ENCODE assay signal across 12 cellular contexts in genomic region chr7:74569501-74570075, GRCh38.
DNase-seq lines count a peak whose midpoint lies in the region; FAIRE-seq and TF ChIP-seq lines count a peak whose summit lies in the region.
"Had no signal": no experiment of that assay in that cellular context is flagged by ENCODE, and none has a peak within 500 bp of the region (broad histone marks: within the 10 kb centered on the region; RNA-seq: fewer than 3 reads in every experiment).

No MANE protein-coding gene starts in this region.

- H3K9me3 Mint-ChIP-seq in CD4-positive, alpha-beta memory T cell = no peaks in the 10 kb centered on the region
- H3K9me3 Mint-ChIP-seq: IgD-negative memory B cell had no signal

- no peaks in the 10 kb centered on the region for H3K36me3 ChIP-seq in CD4-positive, alpha-beta memory T cell (ENCODE audit: insufficient read depth, low read length)
- no peaks in the 10 kb centered on the region for H3K36me3 ChIP-seq in sigmoid colon

- peaks cover 11% of the 10 kb centered on the region for H3K4me1 ChIP-seq in CD4-positive, alpha-beta memory T cell (ENCODE audit: insufficient read depth, low read length)
- no peaks in the 10 kb centered on the region for H3K4me1 ChIP-seq in sigmoid colon

- no peak for TF ChIP-seq POLR2A in sigmoid colon (IDR thresholded peaks at IDR 0.05)
- TF ChIP-seq POLR2A in GM12891 (IDR thresholded peaks at IDR 0.05; ENCODE audit: low read depth, low read length) = no peak

- H3K27me3 Mint-ChIP-seq in CD4-positive, alpha-beta memory T cell = no peaks in the 10 kb centered on the region

- no peaks in the 10 kb centered on the region for H3K36me3 Mint-ChIP-seq in CD4-positive, alpha-beta memory T cell

- no peak for TF ChIP-seq EP300 in sigmoid colon (IDR thresholded peaks at IDR 0.05)

- peak overlapping the region; percentile 85 to 97 (median 95) for H3K27ac Mint-ChIP-seq in CD4-positive, alpha-beta memory T cell
- H3K27ac Mint-ChIP-seq: IgD-negative memory B cell had no signal

- no peak overlapping the region for H3K4me3 ChIP-seq in CD4-positive, alpha-beta memory T cell (ENCODE audit: low read length in 2 of 2)
- H3K4me3 ChIP-seq in sigmoid colon = no peak overlapping the region

- no peak for FAIRE-seq in GM12891 (lab: Jason Lieb, UNC)
- FAIRE-seq: endometrium, H1 had no signal

- H3K4me1 Mint-ChIP-seq in CD4-positive, alpha-beta memory T cell = peaks cover 6 to 19% (median 14%) of the 10 kb centered on the region in 4 donors

- H3K9me3 ChIP-seq in CD4-positive, alpha-beta memory T cell (ENCODE audit: control insufficient read depth in 1 of 2, low read length in 2 of 2) = no peaks in the 10 kb centered on the region
- H3K9me3 ChIP-seq in sigmoid colon = no peaks in the 10 kb centered on the region

- POLR2A ChIA-PET in CD4-positive, alpha-beta memory T cell (lab: Charles Lee; ENCODE audit: partially characterized antibody) = interaction anchor here (1.6 kb wide), 1 partner anchor 117 kb away, joined by 4 read pairs; no protein-coding TSS in a partner anchor

- CTCF ChIA-PET in CD4-positive, alpha-beta memory T cell (lab: Charles Lee; ENCODE audit: partially characterized antibody) = interaction anchor here (0.7 to 5.1 kb wide), 5 partner anchors 110 to 157 kb away, joined by 3 to 53 read pairs (median 5); no protein-coding TSS in a partner anchor

- no peak for TF ChIP-seq CTCF in sigmoid colon (IDR thresholded peaks at IDR 0.05)

- intact Hi-C loops in CD4-positive, alpha-beta memory T cell (cut with micrococcal nuclease) = loop anchor here (10.0 kb wide), 1 partner anchor 365 kb away; no protein-coding TSS in a partner anchor
- intact Hi-C loops in sigmoid colon (cut with DNase I) = loop anchor here (5.0 kb wide), 2 partner anchors 122 to 147 kb away; no protein-coding TSS in a partner anchor

- H3K4me3 Mint-ChIP-seq in CD4-positive, alpha-beta memory T cell = peak overlapping the region; percentile 25 to 85 (median 74)
- H3K4me3 Mint-ChIP-seq: IgD-negative memory B cell had no signal

- WGBS in sigmoid colon, 2 donors = 88 to 92% methylated on average over 14 of the region's 14 CpGs

- peak; percentile 36 to 66 (median 51) for DNase-seq in CD4-positive, alpha-beta memory T cell
- peak; percentile 79 for DNase-seq in SK-N-DZ (ENCODE audit: low spot score)
- peak; percentile 34 for DNase-seq in activated effector memory CD4-positive, alpha-beta T cell treated with Interleukin-2 at 50 U/mL for 16 hours
- peak in 29 of 56 donors; percentile 2 to 48 (median 26) for DNase-seq in nucleus accumbens (lab: John Stamatoyannopoulos, UW)
- DNase-seq in sigmoid colon = no peak
- DNase-seq in KG1 (lab: John Stamatoyannopoulos, UW) = no peak
- no peak for DNase-seq in COR-L47 (lab: John Stamatoyannopoulos, UW)
- DNase-seq in GM12891 (ENCODE audit: insufficient read length, low spot score) = no peak
- DNase-seq: NCI-H2107 had no signal

- H3K27ac ChIP-seq in CD4-positive, alpha-beta memory T cell (ENCODE audit: low read depth, low read length) = no peak overlapping the region
- no peak overlapping the region for H3K27ac ChIP-seq in sigmoid colon

- H3K27me3 ChIP-seq in CD4-positive, alpha-beta memory T cell (ENCODE audit: insufficient read depth, low read length) = no peaks in the 10 kb centered on the region
- no peaks in the 10 kb centered on the region for H3K27me3 ChIP-seq in sigmoid colon

TF ChIP-seq in GM12891, 5 proteins besides CTCF, POLR2A, EP300 and RAD21:
- no peak for TF ChIP-seq SPI1 (IDR thresholded peaks at IDR 0.05; ENCODE audit: low read depth, low read length)
- TF ChIP-seq POU2F2 (IDR thresholded peaks at IDR 0.05; ENCODE audit: low read depth, low read length) = no peak
- no peak for TF ChIP-seq POLR2AphosphoS5 (IDR thresholded peaks at IDR 0.05; ENCODE audit: low read depth, low read length)

Comparison
In these comparisons a context has a peak if more than half of its experiments do, and no peak if none do; other contexts are left out.
1. DNase-seq: peak in CD4-positive, alpha-beta memory T cell (5 of 5), SK-N-DZ (single experiment), activated effector memory CD4-positive, alpha-beta T cell treated with Interleukin-2 at 50 U/mL for 16 hours (single experiment) and nucleus accumbens (29 of 56); none in sigmoid colon (single experiment), KG1 (single experiment), COR-L47 (single experiment) and GM12891 (single experiment).